In genomic region chrX:68897546-68897945, GRCh38 we compare ENCODE assay signal across 22 cellular contexts.
DNase-seq lines count a peak whose midpoint lies in the region; ATAC-seq and TF ChIP-seq lines count a peak whose summit lies in the region.
"Had no signal": no experiment of that assay in that cellular context is flagged by ENCODE, and none has a peak within 500 bp of the region (broad histone marks: within the 10 kb centered on the region; RNA-seq: fewer than 3 reads in every experiment).

No MANE protein-coding gene starts in this region.

- H3K36me3 ChIP-seq in A673 (ENCODE audit: insufficient read depth, low read length, poor library complexity, severe bottlenecking), result no peaks in the 10 kb centered on the region
- H3K36me3 ChIP-seq: BE2C, HAP-1 had no signal

- CTCF ChIA-PET in A673 (lab: Charles Lee), result no interaction called here

- peaks cover 88% of the 10 kb centered on the region for H3K4me1 Mint-ChIP-seq in brain
- H3K4me1 Mint-ChIP-seq: CD4-positive, CD25-positive, alpha-beta regulatory T cell; CD8-positive, alpha-beta memory T cell had no signal

- POLR2A ChIA-PET in A673 (lab: Charles Lee; ENCODE audit: low non-redundant PET), result no interaction called here

- H3K27me3 ChIP-seq in A673 (replicated peaks; ENCODE audit: insufficient read depth, low read depth, low read length, poor library complexity), result no peaks in the 10 kb centered on the region
- H3K27me3 ChIP-seq in foreskin keratinocyte, result no peaks in the 10 kb centered on the region
- H3K27me3 ChIP-seq: BE2C had no signal

- no peaks in the 10 kb centered on the region for H3K27me3 Mint-ChIP-seq in brain
- H3K27me3 Mint-ChIP-seq: CD4-positive, CD25-positive, alpha-beta regulatory T cell had no signal

- H3K4me1 ChIP-seq in A673 (ENCODE audit: insufficient read depth, low read length, poor library complexity, severe bottlenecking) (peaks cover 30% of the 10 kb centered on the region), foreskin keratinocyte (peaks cover 11% of the 10 kb centered on the region)

- peak overlapping the region in 3 of 5 experiments; percentile 90 to 95 (median 92) for H3K27ac Mint-ChIP-seq in brain
- H3K27ac Mint-ChIP-seq: CD4-positive, CD25-positive, alpha-beta regulatory T cell; CD8-positive, alpha-beta memory T cell had no signal

- no TSS peak for BruUV-seq in A673 (replicated peaks; lab: Mats Ljungman, UMichigan)

- H3K9me3 Mint-ChIP-seq in brain, result peaks cover 0 to 7% (median 0%) of the 10 kb centered on the region in 5 experiments
- H3K9me3 Mint-ChIP-seq: CD4-positive, CD25-positive, alpha-beta regulatory T cell; CD8-positive, alpha-beta memory T cell had no signal

- DNase-seq in A673 (ENCODE audit: low spot score) (peak; percentile 46), MV-4-11 (lab: John Stamatoyannopoulos, UW) (peak; percentile 3), posterior vena cava (ENCODE audit: low spot score) (peak; percentile 75), kidney glomerular epithelial cell (lab: John Stamatoyannopoulos, UW) (no peak), HPDE6-E6E7 (ENCODE audit: extremely low spot score) (no peak), GM03348 (ENCODE audit: low spot score) (no peak), foreskin keratinocyte (no peak)
- DNase-seq: ACHN; BE2C; C1 segment of cervical spinal cord; CD4-positive, CD25-positive, alpha-beta regulatory T cell; CD8-positive, alpha-beta memory T cell; COR-L47; DMS 273 treated with DMSO at 0.1 percent for 48 hours; DMS53; DND-41; EL; GM23248; IMR-90 had no signal

- no peak overlapping the region for H3K4me3 Mint-ChIP-seq in brain
- H3K4me3 Mint-ChIP-seq: CD8-positive, alpha-beta memory T cell had no signal

- H3K36me3 Mint-ChIP-seq in brain, result no peaks in the 10 kb centered on the region
- H3K36me3 Mint-ChIP-seq: CD4-positive, CD25-positive, alpha-beta regulatory T cell; CD8-positive, alpha-beta memory T cell had no signal

- H3K9me3 ChIP-seq in A673 (ENCODE audit: low read depth, low read length, poor library complexity, severe bottlenecking), result no peaks in the 10 kb centered on the region
- H3K9me3 ChIP-seq: BE2C, HAP-1 had no signal

- no peak overlapping the region for H3K4me3 ChIP-seq in A673 (ENCODE audit: low read depth, low read length, poor library complexity, severe bottlenecking)
- H3K4me3 ChIP-seq: GM23248, HAP-1 had no signal

- no peak overlapping the region for H3K27ac ChIP-seq in A673 (ENCODE audit: low read depth, low read length, poor library complexity, severe bottlenecking)
- H3K27ac ChIP-seq in foreskin keratinocyte, result no peak overlapping the region
- H3K27ac ChIP-seq: GM23248, HL-60 had no signal

- intact Hi-C loops in A673 (cut with micrococcal nuclease; ENCODE audit: unreplicated experiment) (no loop called here), posterior vena cava (cut with DNase I) (no loop called here)

- ATAC-seq in foreskin keratinocyte, result no peak

- TF ChIP-seq CTCF in A673 (conservative IDR thresholded peaks at IDR 0.05; ENCODE audit: low read depth, low read length), result no peak
- no peak for TF ChIP-seq CTCF in brain (conservative IDR thresholded peaks at IDR 0.05)
- TF ChIP-seq CTCF in foreskin keratinocyte (conservative IDR thresholded peaks at IDR 0.05), result no peak

Comparison
In these comparisons a context has a peak if more than half of its experiments do, and no peak if none do; other contexts are left out.
1. DNase-seq: peak in A673 (single experiment), MV-4-11 (single experiment) and posterior vena cava (single experiment); none in kidney glomerular epithelial cell (single experiment), HPDE6-E6E7 (single experiment), GM03348 (single experiment) and foreskin keratinocyte (0 of 2).